Comparison of ENCODE assay signal across 19 cellular contexts in the genomic region with DNA sequence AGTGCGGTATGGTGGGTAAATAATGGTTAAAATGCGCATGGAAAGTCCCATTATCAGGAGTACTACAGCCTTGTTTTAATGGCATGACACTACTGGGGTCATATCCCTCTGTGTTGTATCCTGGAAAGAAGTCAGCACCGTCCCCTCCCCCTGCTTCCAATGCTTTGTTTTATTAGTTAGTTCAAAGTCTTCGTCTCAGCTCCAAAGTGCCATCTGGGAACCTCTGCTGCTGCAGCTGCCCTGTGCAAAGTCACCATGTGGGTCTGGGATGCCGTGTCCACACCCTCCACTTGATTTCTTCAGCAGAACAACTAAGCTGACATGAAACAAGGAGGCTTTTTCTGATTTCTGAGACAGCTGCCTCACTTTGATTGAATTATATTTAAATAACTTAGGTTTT. TPM values are rescaled to one million over a fixed set of nuclear protein-coding genes. Genes with fewer than 3 reads are reported as not detected.
A peak's percentile ranks its signal among the peaks of the same experiment; 100 is the strongest.
DNase-seq lines count a peak whose midpoint lies in the region; ATAC-seq and TF ChIP-seq lines count a peak whose summit lies in the region.
"Had no signal": no experiment of that assay in that cellular context is flagged by ENCODE, and none has a peak within 500 bp of the region (broad histone marks: within the 10 kb centered on the region; RNA-seq: fewer than 3 reads in every experiment).

No MANE protein-coding gene starts in this region.

- TF ChIP-seq CTCF in hepatocyte (IDR thresholded peaks at IDR 0.05; ENCODE audit: poor library complexity) (no peak), smooth muscle cell (IDR thresholded peaks at IDR 0.05; ENCODE audit: borderline replicate concordance, insufficient read depth, poor library complexity, severe bottlenecking) (no peak)

- H3K4ac ChIP-seq in mesenchymal stem cell (ENCODE audit: low read depth in 1 of 2, low read length in 2 of 2): no peak overlapping the region

- H3K79me1 ChIP-seq in mesenchymal stem cell (replicated peaks; ENCODE audit: low read length, poor library complexity, severe bottlenecking): no peaks in the 10 kb centered on the region

- H2BK120ac ChIP-seq in mesenchymal stem cell (ENCODE audit: low read depth, low read length): no peak overlapping the region

- H4K91ac ChIP-seq in mesenchymal stem cell (ENCODE audit: low read length): no peak overlapping the region

- H3K14ac ChIP-seq in mesenchymal stem cell (ENCODE audit: low read length in 2 of 2): no peak overlapping the region

- 51% methylated on average over 5 of the region's 5 CpGs for WGBS in hepatocyte (ENCODE audit: low lambda C conversion rate, missing lambda C conversion rate)
- WGBS in smooth muscle cell (ENCODE audit: low lambda C conversion rate): 48% methylated on average over 5 of the region's 5 CpGs
- 67% methylated on average over 5 of the region's 5 CpGs for WGBS in mesenchymal stem cell

- H2BK12ac ChIP-seq in mesenchymal stem cell (ENCODE audit: low read length in 2 of 2): no peak overlapping the region

- H3K79me2 ChIP-seq in hepatocyte: no peaks in the 10 kb centered on the region
- H3K79me2 ChIP-seq in smooth muscle cell (ENCODE audit: low read depth): no peaks in the 10 kb centered on the region

- H3K18ac ChIP-seq in mesenchymal stem cell (ENCODE audit: low read depth in 1 of 2, low read length in 2 of 2): no peak overlapping the region

- H3K9ac ChIP-seq in smooth muscle cell (ENCODE audit: low read depth) (no peak overlapping the region), mesenchymal stem cell (ENCODE audit: low read length) (no peak overlapping the region)

- H3K27ac ChIP-seq in hepatocyte (no peak overlapping the region), smooth muscle cell (ENCODE audit: low read depth) (no peak overlapping the region), mesenchymal stem cell (ENCODE audit: low read length, poor library complexity, severe bottlenecking) (no peak overlapping the region)
- H3K27ac ChIP-seq: A549, C4-2B had no signal

- no peak overlapping the region for H3K4me3 ChIP-seq in hepatocyte
- no peak overlapping the region for H3K4me3 ChIP-seq in skeletal muscle cell (ENCODE audit: low read depth, low read length)
- H3K4me3 ChIP-seq in smooth muscle cell: no peak overlapping the region
- H3K4me3 ChIP-seq in mesenchymal stem cell (ENCODE audit: insufficient read depth in 1 of 2, low read depth in 1 of 2, low read length in 2 of 2): no peak overlapping the region
- H3K4me3 ChIP-seq: A549, GM23338 had no signal

- peaks cover 6% of the 10 kb centered on the region for H3K4me1 ChIP-seq in hepatocyte (ENCODE audit: insufficient read depth)
- no peaks in the 10 kb centered on the region for H3K4me1 ChIP-seq in smooth muscle cell (ENCODE audit: low read depth)
- H3K4me1 ChIP-seq in mesenchymal stem cell (ENCODE audit: control insufficient read depth, insufficient read depth, low read depth, low read length): no peaks in the 10 kb centered on the region
- H3K4me1 ChIP-seq: A549, BE2C had no signal

- no peaks in the 10 kb centered on the region for H3K9me2 ChIP-seq in hepatocyte (replicated peaks; ENCODE audit: insufficient read depth)

- no peak overlapping the region for H2AK5ac ChIP-seq in mesenchymal stem cell (ENCODE audit: low read length, severe bottlenecking)

- H3K36me3 ChIP-seq in hepatocyte (replicated peaks; ENCODE audit: insufficient read depth, low read depth) (no peaks in the 10 kb centered on the region), smooth muscle cell (ENCODE audit: low read depth) (no peaks in the 10 kb centered on the region), mesenchymal stem cell (ENCODE audit: control insufficient read depth in 1 of 2, insufficient read depth in 2 of 2, low read depth in 1 of 2, low read length in 2 of 2) (no peaks in the 10 kb centered on the region)
- H3K36me3 ChIP-seq: BE2C had no signal

- H3K4me2 ChIP-seq in hepatocyte (no peak overlapping the region), smooth muscle cell (no peak overlapping the region), mesenchymal stem cell (ENCODE audit: low read length, poor library complexity, severe bottlenecking) (no peak overlapping the region)
- H3K4me2 ChIP-seq: A549, GM23338 had no signal

- DNase-seq in DMS 273 treated with DMSO at 0.1 percent for 48 hours (lab: John Stamatoyannopoulos, UW): peak; percentile 1
- DNase-seq in NCI-H524 (lab: John Stamatoyannopoulos, UW): peak; percentile 30 to 73
- DNase-seq in hepatocyte (ENCODE audit: low spot score): peak; percentile 54
- peak; percentile 4 for DNase-seq in skeletal muscle cell (ENCODE audit: low read depth)
- DNase-seq in GM03348 (ENCODE audit: low spot score): no peak
- no peak for DNase-seq in smooth muscle cell (lab: John Stamatoyannopoulos, UW; ENCODE audit: unreplicated experiment)
- DNase-seq in mesenchymal stem cell: no peak
- DNase-seq: BE2C; CD4-positive, alpha-beta memory T cell; DND-41; GDM1; H9; IMR-90 had no signal

- ATAC-seq in GM19351 (IDR thresholded peaks at IDR 0.05; ENCODE audit: unreplicated experiment): no peak
- ATAC-seq: A549, GM23338 had no signal

- H3K23ac ChIP-seq in mesenchymal stem cell (ENCODE audit: low read length in 2 of 2): no peak overlapping the region

- H4K20me1 ChIP-seq in hepatocyte (ENCODE audit: insufficient read depth, poor library complexity, severe bottlenecking) (no peaks in the 10 kb centered on the region), smooth muscle cell (ENCODE audit: low read depth) (no peaks in the 10 kb centered on the region)

- no peak overlapping the region for H2BK15ac ChIP-seq in mesenchymal stem cell (ENCODE audit: low read depth, poor library complexity, severe bottlenecking)

- H3K27me3 ChIP-seq in hepatocyte: no peaks in the 10 kb centered on the region
- H3K27me3 ChIP-seq in smooth muscle cell (ENCODE audit: low read depth): no peaks in the 10 kb centered on the region
- H3K27me3 ChIP-seq in mesenchymal stem cell (ENCODE audit: control insufficient read depth in 1 of 2, insufficient read depth in 1 of 2, low read length in 2 of 2): peaks cover 0 to 35% of the 10 kb centered on the region in 2 experiments
- H3K27me3 ChIP-seq: BE2C had no signal

- H4K8ac ChIP-seq in mesenchymal stem cell (ENCODE audit: low read length): no peak overlapping the region

- H2AFZ ChIP-seq in hepatocyte (no peak overlapping the region), smooth muscle cell (ENCODE audit: low read depth) (no peak overlapping the region), mesenchymal stem cell (ENCODE audit: low read depth, low read length) (no peak overlapping the region)
- H2AFZ ChIP-seq: GM23338 had no signal

- H3K9me3 ChIP-seq in hepatocyte (ENCODE audit: low read depth) (no peaks in the 10 kb centered on the region), smooth muscle cell (replicated peaks; ENCODE audit: low read depth) (no peaks in the 10 kb centered on the region), mesenchymal stem cell (ENCODE audit: control insufficient read depth, low read length) (no peaks in the 10 kb centered on the region)
- H3K9me3 ChIP-seq: A549, BE2C had no signal

- H3F3A ChIP-seq in smooth muscle cell (ENCODE audit: low read depth): no peaks in the 10 kb centered on the region

- no peak overlapping the region for H2BK5ac ChIP-seq in mesenchymal stem cell (ENCODE audit: low read depth, low read length, poor library complexity, severe bottlenecking)

RNA-seq across cellular contexts. Expression of gene NCAM1, which starts 29.5 kb away (rescaled TPM):
- total RNA-seq in hepatocyte (25.6 and 27.2 TPM in 2 replicates), smooth muscle cell (11.7 and 12.0 TPM in 2 replicates)
- polyA plus RNA-seq in hepatocyte (12.4 and 15.0 TPM in 2 replicates), smooth muscle cell (8.1 and 10.6 TPM in 2 replicates)
- 14.3 TPM for polyA plus RNA-seq in mesenchymal stem cell (2013, experiment 1 of 2)
- polyA plus RNA-seq in mesenchymal stem cell (2013, experiment 2 of 2): 13.6 TPM
- total RNA-seq: HT-29 had no signal
- polyA plus RNA-seq: AG04450; CD4-positive, alpha-beta memory T cell had no signal

Comparison
In these comparisons a context has a peak if more than half of its experiments do, and no peak if none do; other contexts are left out.
1. DNase-seq: peak in DMS 273 treated with DMSO at 0.1 percent for 48 hours (single experiment), NCI-H524 (2 of 2), hepatocyte (single experiment) and skeletal muscle cell (single experiment); none in GM03348 (single experiment), smooth muscle cell (single experiment) and mesenchymal stem cell (single experiment).